In the genomic region with DNA sequence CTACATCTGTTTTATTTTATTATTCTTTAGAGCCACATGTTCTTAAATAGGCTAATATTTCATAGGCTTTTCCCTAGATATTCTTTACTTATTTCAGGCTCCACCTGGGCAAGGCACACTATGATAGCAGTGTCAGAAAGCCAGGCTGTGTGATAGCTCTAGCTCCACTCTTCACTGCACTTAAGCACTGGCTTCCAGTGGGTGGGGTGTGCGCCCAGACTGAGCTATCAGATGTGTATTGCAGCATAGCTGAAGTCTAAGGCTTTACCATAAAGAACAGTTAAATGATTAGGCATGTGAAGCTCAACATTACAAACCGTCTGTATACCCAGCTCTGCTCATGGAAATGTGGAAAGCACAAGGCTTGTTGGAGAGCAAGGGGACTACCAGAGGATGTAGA, we compare ENCODE assay signal across 21 cellular contexts.
DNase-seq lines count a peak whose midpoint lies in the region; ATAC-seq, FAIRE-seq and TF ChIP-seq lines count a peak whose summit lies in the region.
"Had no signal": no experiment of that assay in that cellular context is flagged by ENCODE, and none has a peak within 500 bp of the region (broad histone marks: within the 10 kb centered on the region; RNA-seq: fewer than 3 reads in every experiment).

No MANE protein-coding gene starts in this region.

- BruUV-seq in K562 (replicated peaks; lab: Mats Ljungman, UMichigan): no TSS peak

- WGBS in SK-N-SH (ENCODE audit: low lambda C conversion rate): 38% methylated on average over 2 of the region's 2 CpGs
- WGBS in K562 (ENCODE audit: insufficient coverage, low coverage, missing lambda C conversion rate): 11% methylated on average over 2 of the region's 2 CpGs

- ATAC-seq in SK-N-SH treated with all-trans-retinoic acid at 6 μM for 48 hours (peak; percentile 38), K562 (peak; percentile 66), HG03175 (IDR thresholded peaks at IDR 0.05; ENCODE audit: unreplicated experiment) (no peak)
- ATAC-seq: CD8-positive, alpha-beta T cell had no signal

- H3K4me2 ChIP-seq in SK-N-SH (no peak overlapping the region), K562 (ENCODE audit: insufficient read depth, low read length) (no peak overlapping the region)
- H3K4me2 ChIP-seq: BLaER1 had no signal

- no peaks in the 10 kb centered on the region for H3F3A ChIP-seq in SK-N-SH (replicated peaks; ENCODE audit: insufficient read depth)

- no peak overlapping the region for H3K4me3 ChIP-seq in SK-N-SH (ENCODE audit: low read depth in 2 of 2, low read length in 1 of 2)
- no peak overlapping the region for H3K4me3 ChIP-seq in K562
- H3K4me3 ChIP-seq: BLaER1, GM23248 had no signal

- H3K27me3 ChIP-seq in SK-N-SH (ENCODE audit: insufficient read depth): no peaks in the 10 kb centered on the region
- peaks cover 3 to 8% of the 10 kb centered on the region in 2 experiments; a peak in 3 of 5 replicates for H3K27me3 ChIP-seq in K562 (ENCODE audit: control insufficient read depth in 2 of 2, insufficient read depth in 2 of 2, low read length in 2 of 2)
- H3K27me3 ChIP-seq: BLaER1 had no signal

- no peak for FAIRE-seq in K562 (lab: Jason Lieb, UNC)
- FAIRE-seq: A204.1, G401.6, GM12892, H1 had no signal

- H3K9ac ChIP-seq in SK-N-SH (no peak overlapping the region), K562 (ENCODE audit: insufficient read depth in 1 of 2, low read depth in 2 of 2, low read length in 2 of 2) (no peak overlapping the region)
- H3K9ac ChIP-seq: BLaER1, GM23248 had no signal

- H3K27ac ChIP-seq in SK-N-SH (ENCODE audit: low read depth in 2 of 2, low read length in 1 of 2) (no peak overlapping the region), K562 (ENCODE audit: extremely low read depth, low read depth, low read length) (no peak overlapping the region)
- H3K27ac ChIP-seq: 22Rv1, BLaER1, C4-2B, GM23248 had no signal

- H2AFZ ChIP-seq in SK-N-SH (ENCODE audit: low read depth): no peak overlapping the region
- no peak overlapping the region for H2AFZ ChIP-seq in K562 (ENCODE audit: low read depth, low read length)
- H2AFZ ChIP-seq: GM23248 had no signal

- POLR2A ChIA-PET in SK-N-SH (lab: Yijun Ruan, JAX) (no interaction called here), K562 (lab: Yijun Ruan, JAX) (interaction anchor here (0.5 to 1.8 kb wide), 3 partner anchors 11 to 707 kb away, joined by 3 to 5 read pairs (median 3); no protein-coding TSS in a partner anchor)

- H3K79me2 ChIP-seq in SK-N-SH (ENCODE audit: insufficient read depth): no peaks in the 10 kb centered on the region
- no peaks in the 10 kb centered on the region for H3K79me2 ChIP-seq in K562 (ENCODE audit: control insufficient read depth, insufficient read depth, low read length)

- H3K36me3 ChIP-seq in SK-N-SH (replicated peaks in 1 of 2; ENCODE audit: control insufficient read depth in 1 of 2, insufficient read depth in 2 of 2, low read length in 1 of 2): no peaks in the 10 kb centered on the region
- H3K36me3 ChIP-seq in K562 (ENCODE audit: control insufficient read depth, insufficient read depth, low read length): no peaks in the 10 kb centered on the region
- H3K36me3 ChIP-seq: BLaER1 had no signal

- TF ChIP-seq EP300 in SK-N-SH (IDR thresholded peaks at IDR 0.05; ENCODE audit: borderline replicate concordance in 1 of 2, low read depth in 1 of 2, low read length in 1 of 2) (no peak), K562 (IDR thresholded peaks at IDR 0.05; ENCODE audit: low read length) (no peak)

- in situ Hi-C loops in K562 (cut with MboI): loop anchor here (5.0 kb wide), 1 partner anchor 391 kb away; no protein-coding TSS in a partner anchor

- H4K20me1 ChIP-seq in SK-N-SH (ENCODE audit: insufficient read depth) (no peaks in the 10 kb centered on the region), K562 (replicated peaks; ENCODE audit: control insufficient read depth, insufficient read depth, low read length) (no peaks in the 10 kb centered on the region)
- H4K20me1 ChIP-seq: BLaER1 had no signal

- H3K4me1 ChIP-seq in SK-N-SH (ENCODE audit: control insufficient read depth in 1 of 2, insufficient read depth in 2 of 2, low read depth in 1 of 2, low read length in 1 of 2): no peaks in the 10 kb centered on the region
- H3K4me1 ChIP-seq in K562 (replicated peaks in 1 of 2; ENCODE audit: control insufficient read depth in 2 of 2, insufficient read depth in 2 of 2, low read length in 2 of 2): no peaks in the 10 kb centered on the region; a peak in 1 of 5 replicates
- H3K4me1 ChIP-seq: BLaER1, Caco-2 had no signal

- intact Hi-C loops in K562 (cut with micrococcal nuclease): loop anchor here (10.0 kb wide), 1 partner anchor 779 kb away; no protein-coding TSS in a partner anchor

- no peak for DNase-seq in SK-N-SH
- DNase-seq in OCI-M1 (lab: John Stamatoyannopoulos, UW): peak; percentile 24
- peak in 1 of 4 experiments; percentile 15 for DNase-seq in K562 (ENCODE audit: extremely low read depth in 1 of 4, low spot score in 3 of 4)
- no peak for DNase-seq in SKM-1 (lab: John Stamatoyannopoulos, UW; ENCODE audit: unreplicated experiment)
- DNase-seq: Caco-2; CD4-positive, CD25-positive, alpha-beta regulatory T cell; CD8-positive, alpha-beta T cell; DMS153; DND-41; GM23248; H7; HCEC 1CT had no signal

- no peaks in the 10 kb centered on the region for H3K9me3 ChIP-seq in SK-N-SH
- H3K9me3 ChIP-seq in K562 (replicated peaks; ENCODE audit: control insufficient read depth, insufficient read depth, low read depth, low read length): no peaks in the 10 kb centered on the region
- H3K9me3 ChIP-seq: BLaER1, Caco-2 had no signal

- CTCF ChIA-PET in SK-N-SH (lab: Yijun Ruan, JAX): interaction anchor here (1.2 kb wide), 1 partner anchor 40 kb away, joined by 3 read pairs; no protein-coding TSS in a partner anchor
- CTCF ChIA-PET in K562 (lab: Yijun Ruan, JAX; ENCODE audit: low intra/inter-chr PET ratio): no interaction called here

- TF ChIP-seq RAD21 in SK-N-SH (IDR thresholded peaks at IDR 0.05; ENCODE audit: low read length): no peak
- TF ChIP-seq RAD21 in K562 (CRISPR knock-in tag; conservative IDR thresholded peaks at IDR 0.05 in 1 of 2, IDR thresholded peaks at IDR 0.05 in 1 of 2): no peak

- TF ChIP-seq CTCF in SK-N-SH (IDR thresholded peaks at IDR 0.05): no peak
- no peak for TF ChIP-seq CTCF in K562 (IDR thresholded peaks at IDR 0.05 in 2 of 3, conservative IDR thresholded peaks at IDR 0.05 in 1 of 3; ENCODE audit: insufficient read depth in 2 of 3, low read depth in 1 of 3, low read length in 3 of 3)

- no peaks in the 10 kb centered on the region; the same call in 1 of the 2 replicates for H3K9me2 ChIP-seq in SK-N-SH

- H3K9me1 ChIP-seq in K562 (ENCODE audit: control insufficient read depth, insufficient read depth, low read length): no peaks in the 10 kb centered on the region

- no peak for TF ChIP-seq POLR2A in K562 (conservative IDR thresholded peaks at IDR 0.05)

TF ChIP-seq in SK-N-SH treated with all-trans-retinoic acid at 6 μM for 48 hours, 23 proteins besides CTCF, POLR2A, EP300 and RAD21 (continues in another document):
- TF ChIP-seq ZFP3 (CRISPR knock-in tag; IDR thresholded peaks at IDR 0.05) (no peak), CSRNP3 (CRISPR knock-in tag; IDR thresholded peaks at IDR 0.05) (no peak), ISL1 (CRISPR knock-in tag; IDR thresholded peaks at IDR 0.05) (no peak)

TF ChIP-seq in SK-N-SH, 30 proteins besides CTCF, POLR2A, EP300 and RAD21 (continues in another document):
- TF ChIP-seq SIN3A (IDR thresholded peaks at IDR 0.05; ENCODE audit: borderline replicate concordance, low read depth, low read length): no peak
- TF ChIP-seq, protein P1, sequence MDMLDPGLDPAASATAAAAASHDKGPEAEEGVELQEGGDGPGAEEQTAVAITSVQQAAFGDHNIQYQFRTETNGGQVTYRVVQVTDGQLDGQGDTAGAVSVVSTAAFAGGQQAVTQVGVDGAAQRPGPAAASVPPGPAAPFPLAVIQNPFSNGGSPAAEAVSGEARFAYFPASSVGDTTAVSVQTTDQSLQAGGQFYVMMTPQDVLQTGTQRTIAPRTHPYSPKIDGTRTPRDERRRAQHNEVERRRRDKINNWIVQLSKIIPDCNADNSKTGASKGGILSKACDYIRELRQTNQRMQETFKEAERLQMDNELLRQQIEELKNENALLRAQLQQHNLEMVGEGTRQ (IDR thresholded peaks at IDR 0.05; ENCODE audit: borderline replicate concordance, low read depth, low read length): no peak
- no peak for TF ChIP-seq NRF1 (IDR thresholded peaks at IDR 0.05; ENCODE audit: low read depth, low read length)
- no peak for TF ChIP-seq SMC3 (IDR thresholded peaks at IDR 0.05; ENCODE audit: low read depth, low read length)
- TF ChIP-seq RCOR1 (IDR thresholded peaks at IDR 0.05; ENCODE audit: low read length): no peak

TF ChIP-seq in K562, 482 proteins besides CTCF, POLR2A, EP300 and RAD21:
- TF ChIP-seq DIDO1 (tag; IDR thresholded peaks at IDR 0.05; ENCODE audit: low read depth): no peak
